Comparison of ENCODE assay signal across 18 cellular contexts in the genomic region with DNA sequence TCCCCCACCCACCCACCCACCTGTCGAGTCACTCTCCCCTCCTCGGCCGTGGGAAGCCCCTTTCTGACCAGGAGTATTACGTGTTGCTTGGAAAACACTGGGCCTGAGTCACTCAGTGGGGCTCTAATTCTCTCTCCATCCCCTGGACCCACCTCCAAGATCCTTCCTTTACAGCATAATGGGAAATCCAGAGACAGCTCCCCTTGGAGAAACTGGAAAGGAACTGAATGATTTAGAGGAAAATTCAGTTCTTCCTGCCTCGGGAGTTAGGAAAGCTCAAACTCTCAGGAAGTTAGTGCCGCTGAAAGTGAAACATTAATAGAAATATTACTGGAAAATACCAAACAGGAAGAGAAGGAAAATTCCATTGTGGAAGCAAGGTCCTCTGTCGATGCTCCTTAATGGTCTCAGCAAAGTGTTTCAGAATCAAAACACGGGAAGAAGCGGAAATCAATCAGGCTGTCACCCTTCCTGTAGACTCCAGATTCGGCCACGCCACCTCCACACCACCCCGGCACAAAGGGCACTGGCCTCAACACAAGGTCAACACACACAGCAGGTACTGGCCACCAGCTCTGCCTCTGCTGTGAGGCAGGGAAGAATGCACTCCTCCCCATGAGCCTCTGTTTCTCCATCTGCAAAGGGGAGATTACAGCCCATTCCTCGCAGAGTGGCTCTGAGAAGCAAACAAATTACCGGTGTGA. TPM values are rescaled to one million over a fixed set of nuclear protein-coding genes. Genes with fewer than 3 reads are reported as not detected.
DNase-seq lines count a peak whose midpoint lies in the region; ATAC-seq and TF ChIP-seq lines count a peak whose summit lies in the region.
"Had no signal": no experiment of that assay in that cellular context is flagged by ENCODE, and none has a peak within 500 bp of the region (broad histone marks: within the 10 kb centered on the region; RNA-seq: fewer than 3 reads in every experiment).

No MANE protein-coding gene starts in this region.

- H3K79me2 ChIP-seq in GM23338 (replicated peaks; ENCODE audit: insufficient read depth) (peaks cover 53% of the 10 kb centered on the region), smooth muscle cell (ENCODE audit: low read depth) (peaks cover 85% of the 10 kb centered on the region)

- peaks cover 10% of the 10 kb centered on the region for H3K27me3 Mint-ChIP-seq in GM23338 (ENCODE audit: insufficient read depth, low read depth, poor library complexity)
- no peaks in the 10 kb centered on the region for H3K27me3 Mint-ChIP-seq in endodermal cell (ENCODE audit: insufficient read depth)
- peaks cover 0 to 3% (median 0%) of the 10 kb centered on the region in 5 donors for H3K27me3 Mint-ChIP-seq in naive thymus-derived CD4-positive, alpha-beta T cell
- H3K27me3 Mint-ChIP-seq: T-cell had no signal

- H4K20me1 ChIP-seq in GM23338 (replicated peaks; ENCODE audit: insufficient read depth): peaks cover 8% of the 10 kb centered on the region
- peaks cover 95% of the 10 kb centered on the region for H4K20me1 ChIP-seq in smooth muscle cell (ENCODE audit: low read depth)

- H3K4me1 Mint-ChIP-seq in GM23338 (peaks cover 65% of the 10 kb centered on the region), endodermal cell (peaks cover 67% of the 10 kb centered on the region)
- H3K4me1 Mint-ChIP-seq in naive thymus-derived CD4-positive, alpha-beta T cell: no peaks in the 10 kb centered on the region

- CTCF ChIA-PET in naive thymus-derived CD4-positive, alpha-beta T cell (lab: Charles Lee): no interaction called here

- DNase-seq in GM23338 (ENCODE audit: low spot score) (no peak), endodermal cell (peak; percentile 42), left lung (no peak), smooth muscle cell (lab: John Stamatoyannopoulos, UW; ENCODE audit: unreplicated experiment) (no peak), GM19238 (ENCODE audit: insufficient read length, low spot score) (no peak)
- no peak for DNase-seq in activated CD8-positive, alpha-beta memory T cell treated with anti-CD3 and anti-CD28 coated beads, Interleukin-2, amount 50 U/mL, for 4 hours
- DNase-seq in naive thymus-derived CD4-positive, alpha-beta T cell: no peak
- DNase-seq: activated T-cell treated with anti-CD3 and anti-CD28 coated beads, Interleukin-2, amount 50 U/mL, for 4 hours; adrenal gland; DMS 273 treated with DMSO at 0.1 percent for 48 hours; foreskin melanocyte; naive B cell; NCI-H1436 treated with DMSO at 0.1 percent for 48 hours; NCI-H446 treated with DMSO at 0.1 percent for 48 hours; small intestine; T-cell had no signal

- H3K27ac ChIP-seq in GM23338 (ENCODE audit: low read depth) (no peak overlapping the region), endodermal cell (ENCODE audit: low read depth, low read length) (no peak overlapping the region), left lung (peak overlapping the region in 1 of 2 donors; percentile 60), smooth muscle cell (ENCODE audit: low read depth) (peak overlapping the region; percentile 58)
- no peak overlapping the region for H3K27ac ChIP-seq in naive thymus-derived CD4-positive, alpha-beta T cell (ENCODE audit: low read depth, low read length)

- TF ChIP-seq CTCF in GM23338 (conservative IDR thresholded peaks at IDR 0.05; ENCODE audit: low read depth in 2 of 2): no peak
- no peak for TF ChIP-seq CTCF in endodermal cell (conservative IDR thresholded peaks at IDR 0.05)
- no peak for TF ChIP-seq CTCF in left lung (IDR thresholded peaks at IDR 0.05)
- TF ChIP-seq CTCF in smooth muscle cell (IDR thresholded peaks at IDR 0.05; ENCODE audit: borderline replicate concordance, insufficient read depth, poor library complexity, severe bottlenecking): no peak

- H3K9me3 ChIP-seq in endodermal cell (ENCODE audit: control insufficient read depth, low read length) (no peaks in the 10 kb centered on the region), left lung (no peaks in the 10 kb centered on the region), smooth muscle cell (replicated peaks; ENCODE audit: low read depth) (no peaks in the 10 kb centered on the region)
- no peaks in the 10 kb centered on the region for H3K9me3 ChIP-seq in naive thymus-derived CD4-positive, alpha-beta T cell (ENCODE audit: control insufficient read depth in 2 of 3, low read length in 3 of 3)
- H3K9me3 ChIP-seq: adrenal gland had no signal

- H3K9ac ChIP-seq in endodermal cell (ENCODE audit: extremely low read depth, low read length, poor library complexity, severe bottlenecking): no peak overlapping the region
- H3K9ac ChIP-seq in smooth muscle cell (ENCODE audit: low read depth): peak overlapping the region; percentile 20

- H3K36me3 Mint-ChIP-seq in GM23338 (ENCODE audit: low read depth) (no peaks in the 10 kb centered on the region; the same call in 2 of the 3 replicates), endodermal cell (ENCODE audit: low read depth) (peaks cover 30% of the 10 kb centered on the region)
- H3K36me3 Mint-ChIP-seq in naive thymus-derived CD4-positive, alpha-beta T cell: no peaks in the 10 kb centered on the region
- H3K36me3 Mint-ChIP-seq: IgD-negative memory B cell, naive B cell, T-cell had no signal

- POLR2A ChIA-PET in naive thymus-derived CD4-positive, alpha-beta T cell (lab: Charles Lee): no interaction called here

- 88 to 91% methylated on average over 4 to 14 of the region's 14 CpGs for WGBS in endodermal cell (ENCODE audit: insufficient coverage in 1 of 2, insufficient read length in 1 of 2), 2 experiments
- 79% methylated on average over 14 of the region's 14 CpGs for WGBS in smooth muscle cell (ENCODE audit: low lambda C conversion rate)

- no peak overlapping the region for H3K4me2 ChIP-seq in GM23338
- no peak overlapping the region for H3K4me2 ChIP-seq in smooth muscle cell

- H3K36me3 ChIP-seq in GM23338 (ENCODE audit: insufficient read depth) (no peaks in the 10 kb centered on the region), endodermal cell (ENCODE audit: control insufficient read depth, insufficient read depth, low read length) (peaks cover 74% of the 10 kb centered on the region), left lung (no peaks in the 10 kb centered on the region), smooth muscle cell (ENCODE audit: low read depth) (no peaks in the 10 kb centered on the region)
- no peaks in the 10 kb centered on the region for H3K36me3 ChIP-seq in naive thymus-derived CD4-positive, alpha-beta T cell (ENCODE audit: control insufficient read depth in 2 of 3, insufficient read depth in 3 of 3, low read length in 3 of 3)
- H3K36me3 ChIP-seq: adrenal gland had no signal

- H3F3A ChIP-seq in GM23338 (replicated peaks; ENCODE audit: low read depth) (no peaks in the 10 kb centered on the region), smooth muscle cell (ENCODE audit: low read depth) (peaks cover 28% of the 10 kb centered on the region)

- H2AFZ ChIP-seq in GM23338 (no peak overlapping the region), smooth muscle cell (ENCODE audit: low read depth) (no peak overlapping the region)

- intact Hi-C loops in left lung (cut with DNase I): no loop called here
- intact Hi-C loops in naive thymus-derived CD4-positive, alpha-beta T cell (cut with micrococcal nuclease): no loop called here

- ATAC-seq in GM23338 (no peak), left lung (peak; percentile 3), GM19395 (IDR thresholded peaks at IDR 0.05; ENCODE audit: unreplicated experiment) (no peak)
- no peak for ATAC-seq in naive thymus-derived CD4-positive, alpha-beta T cell
- ATAC-seq: activated T-cell treated with anti-CD3 and anti-CD28 coated beads, Interleukin-2, amount 50 U/mL, for 4 hours; T-cell had no signal

- H3K4me3 ChIP-seq in GM23338: no peak overlapping the region
- H3K4me3 ChIP-seq in endodermal cell (ENCODE audit: low read length): no peak overlapping the region
- no peak overlapping the region for H3K4me3 ChIP-seq in left lung
- no peak overlapping the region for H3K4me3 ChIP-seq in smooth muscle cell
- no peak overlapping the region for H3K4me3 ChIP-seq in naive thymus-derived CD4-positive, alpha-beta T cell (ENCODE audit: low read length)
- H3K4me3 ChIP-seq: adrenal gland had no signal

- H3K4me3 Mint-ChIP-seq in GM23338 (no peak overlapping the region), endodermal cell (no peak overlapping the region)
- no peak overlapping the region for H3K4me3 Mint-ChIP-seq in naive thymus-derived CD4-positive, alpha-beta T cell
- H3K4me3 Mint-ChIP-seq: activated T-cell treated with anti-CD3 and anti-CD28 coated beads, Interleukin-2, amount 50 U/mL, for 4 hours; naive B cell; T-cell had no signal

- H3K9me2 ChIP-seq in GM23338 (ENCODE audit: insufficient read depth): no peaks in the 10 kb centered on the region

- H3K9me3 Mint-ChIP-seq in GM23338: no peaks in the 10 kb centered on the region
- no peaks in the 10 kb centered on the region for H3K9me3 Mint-ChIP-seq in endodermal cell
- no peaks in the 10 kb centered on the region for H3K9me3 Mint-ChIP-seq in naive thymus-derived CD4-positive, alpha-beta T cell
- H3K9me3 Mint-ChIP-seq: activated T-cell treated with anti-CD3 and anti-CD28 coated beads, Interleukin-2, amount 50 U/mL, for 4 hours; IgD-negative memory B cell; naive B cell; T-cell had no signal

- H3K27me3 ChIP-seq in GM23338 (ENCODE audit: insufficient read depth) (no peaks in the 10 kb centered on the region), endodermal cell (ENCODE audit: control insufficient read depth, insufficient read depth, low read length, poor library complexity, severe bottlenecking) (no peaks in the 10 kb centered on the region), left lung (no peaks in the 10 kb centered on the region), smooth muscle cell (ENCODE audit: low read depth) (no peaks in the 10 kb centered on the region)
- H3K27me3 ChIP-seq in naive thymus-derived CD4-positive, alpha-beta T cell (ENCODE audit: control insufficient read depth in 2 of 2, insufficient read depth in 2 of 2, low read length in 2 of 2): no peaks in the 10 kb centered on the region
- H3K27me3 ChIP-seq: adrenal gland had no signal

- H3K27ac Mint-ChIP-seq in GM23338: peak overlapping the region; percentile 30; the same call in 1 of the 2 replicates
- H3K27ac Mint-ChIP-seq in endodermal cell: no peak overlapping the region
- peak overlapping the region in 1 of 9 donors; percentile 50 for H3K27ac Mint-ChIP-seq in naive thymus-derived CD4-positive, alpha-beta T cell
- H3K27ac Mint-ChIP-seq: T-cell had no signal

- H3K4me1 ChIP-seq in GM23338 (ENCODE audit: insufficient read depth): peaks cover 30% of the 10 kb centered on the region
- peaks cover 18% of the 10 kb centered on the region for H3K4me1 ChIP-seq in endodermal cell (ENCODE audit: control insufficient read depth, insufficient read depth, low read length)
- H3K4me1 ChIP-seq in left lung: peaks cover 27 to 60% of the 10 kb centered on the region in 2 donors
- H3K4me1 ChIP-seq in smooth muscle cell (ENCODE audit: low read depth): peaks cover 53% of the 10 kb centered on the region
- H3K4me1 ChIP-seq in naive thymus-derived CD4-positive, alpha-beta T cell (ENCODE audit: control insufficient read depth in 2 of 2, insufficient read depth in 2 of 2, low read length in 2 of 2): no peaks in the 10 kb centered on the region

RNA-seq across cellular contexts. Expression of gene SHB, which starts 9.6 kb away (rescaled TPM):
- total RNA-seq in GM23338 (2014; rRNA removed; shearing (Covaris generic)): 8.4 and 14.0 TPM in 2 replicates
- 1.5 and 1.7 TPM in 2 replicates for polyA plus RNA-seq in GM23338 (2016; fragmentation: Nextera tagmentation; extraction: Ambion mirVana)
- total RNA-seq in endodermal cell: 10 to 100 TPM; 28.1 to 38.1 TPM
- polyA plus RNA-seq in endodermal cell (2013, experiment 1 of 2): 10.8 TPM
- 12.5 TPM for polyA plus RNA-seq in endodermal cell (2013, experiment 2 of 2)
- 10 to 100 TPM; 26.7 to 26.8 TPM for total RNA-seq in left lung
- 14.3 and 16.4 TPM in 2 replicates for total RNA-seq in smooth muscle cell
- polyA plus RNA-seq in smooth muscle cell: 32.4 and 35.0 TPM in 2 replicates
- 1 to 10 TPM in 2 of 5 experiments, under 1 TPM in 3; 0.29 to 2.0 (median 0.81) TPM for total RNA-seq in naive thymus-derived CD4-positive, alpha-beta T cell
- polyA plus RNA-seq in naive thymus-derived CD4-positive, alpha-beta T cell: under 1 TPM; 0.15 to 0.22 TPM
- polyA plus RNA-seq: IgD-negative memory B cell had no signal
